In genomic region chr11:84381666-84382065, GRCh38 we compare ENCODE assay signal across 23 cellular contexts.
"Had no signal": no experiment of that assay in that cellular context is flagged by ENCODE, and none has a peak within 500 bp of the region (broad histone marks: within the 10 kb centered on the region; RNA-seq: fewer than 3 reads in every experiment).

No MANE protein-coding gene starts in this region.

- FAIRE-seq: HTR-8/SVneo, K562 had no signal

- DNase-seq: Kasumi-1; MM.1S; NCI-H1092 treated with DMSO at 0.1 percent for 48 hours; NCI-H1436; NCI-H187; NCI-H2029 treated with DMSO at 0.1 percent for 48 hours; NCI-H2171 treated with DMSO at 0.1 percent for 48 hours; NCI-H345; NCI-H446 treated with DMSO at 0.1 percent for 48 hours; NCI-H510A treated with DMSO at 0.1 percent for 48 hours; NCI-H69; NCI-H774; NK-92 treated with Interleukin-12 subunit alpha and Interleukin-12 subunit beta, amount 100 ng/mL, for 24 hours; PC-3; SHP77; T-helper 1 cell had no signal

- H3K27ac ChIP-seq: HL-60, KMS-11, RWPE1 had no signal

- ATAC-seq: K562, Panc1, PC-3 had no signal

- H3K4me3 ChIP-seq: K562, SK-N-MC had no signal

- H3K4me2 ChIP-seq: KMS-11 had no signal

- H3K9ac ChIP-seq: KMS-11 had no signal
